In the genomic region with DNA sequence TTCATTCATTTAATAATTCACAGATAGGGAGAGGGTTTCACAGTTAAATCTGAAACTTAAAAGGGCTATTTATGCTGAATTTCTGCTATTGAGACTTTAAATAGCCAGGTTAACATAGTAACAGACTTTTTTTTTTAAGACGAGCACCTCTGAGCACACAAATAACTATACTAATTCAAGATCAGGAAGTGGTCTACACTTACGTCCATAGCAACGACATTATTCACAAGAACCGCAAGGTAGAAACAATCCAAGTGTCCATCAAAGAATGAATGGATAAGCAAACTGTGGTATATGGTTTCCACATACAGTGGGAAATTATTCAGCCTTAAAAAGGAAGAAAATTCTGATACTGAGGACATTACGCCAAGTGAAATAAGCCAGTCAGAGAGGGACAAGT, we compare ENCODE assay signal across 16 cellular contexts.
DNase-seq lines count a peak whose midpoint lies in the region; ATAC-seq and TF ChIP-seq lines count a peak whose summit lies in the region.
"Had no signal": no experiment of that assay in that cellular context is flagged by ENCODE, and none has a peak within 500 bp of the region (broad histone marks: within the 10 kb centered on the region; RNA-seq: fewer than 3 reads in every experiment).

No MANE protein-coding gene starts in this region.

- no peaks in the 10 kb centered on the region for H3K4me1 Mint-ChIP-seq in mesothelial cell of epicardium
- H3K4me1 Mint-ChIP-seq: nephron progenitor cell had no signal

- peaks cover 13% of the 10 kb centered on the region for H3K9me3 Mint-ChIP-seq in mesothelial cell of epicardium

- no peaks in the 10 kb centered on the region for H3K36me3 Mint-ChIP-seq in mesothelial cell of epicardium

- H3K27me3 Mint-ChIP-seq in mesothelial cell of epicardium (ENCODE audit: low read depth) = peaks cover 10% of the 10 kb centered on the region

- H3K27ac Mint-ChIP-seq in mesothelial cell of epicardium = no peak overlapping the region
- H3K27ac Mint-ChIP-seq: effector memory CD8-positive, alpha-beta T cell; nephron progenitor cell had no signal

- no peak for TF ChIP-seq POLR2A in erythroblast (IDR thresholded peaks at IDR 0.05; ENCODE audit: low read length)

- no peak overlapping the region for H3K4me3 Mint-ChIP-seq in mesothelial cell of epicardium
- H3K4me3 Mint-ChIP-seq: effector memory CD8-positive, alpha-beta T cell; nephron progenitor cell had no signal

- TF ChIP-seq CTCF in mesothelial cell of epicardium (IDR thresholded peaks at IDR 0.05; ENCODE audit: unreplicated experiment) = no peak

- DNase-seq in kidney tubule cell (ENCODE audit: low spot score) = peak; percentile 40
- DNase-seq in NK-92 treated with Interleukin-12 subunit alpha and Interleukin-12 subunit beta, amount 100 ng/mL, for 24 hours (lab: John Stamatoyannopoulos, UW) = no peak
- DNase-seq in erythroblast (lab: John Stamatoyannopoulos, UW) = no peak
- DNase-seq in mesothelial cell of epicardium (ENCODE audit: low spot score in 2 of 2, unreplicated experiment in 2 of 2) = no peak
- no peak for DNase-seq in NCI-H1048 (lab: John Stamatoyannopoulos, UW)
- DNase-seq: activated CD4-positive, alpha-beta T cell treated with anti-CD3 and anti-CD28 coated beads for 1 hour; aorta; effector memory CD8-positive, alpha-beta T cell; glutamatergic neuron; NCI-H2171; nephron progenitor cell; SW 1271 had no signal

- ATAC-seq in GM18867 (IDR thresholded peaks at IDR 0.05; ENCODE audit: unreplicated experiment) (peak; percentile 84), GM21723 (IDR thresholded peaks at IDR 0.05; ENCODE audit: unreplicated experiment) (peak; percentile 62), HG03457 (IDR thresholded peaks at IDR 0.05; ENCODE audit: unreplicated experiment) (peak; percentile 78)
- ATAC-seq: effector memory CD8-positive, alpha-beta T cell; left lobe of liver had no signal
